In genomic region chr17:80159984-80160383, GRCh38 we compare ENCODE assay signal across 25 cellular contexts. TPM values are rescaled to one million over a fixed set of nuclear protein-coding genes. Genes with fewer than 3 reads are reported as not detected.
"Had no signal": no experiment of that assay in that cellular context is flagged by ENCODE, and none has a peak within 500 bp of the region (broad histone marks: within the 10 kb centered on the region; RNA-seq: fewer than 3 reads in every experiment).

No MANE protein-coding gene starts in this region.

- H3K27ac ChIP-seq: cardiac muscle cell, epithelial cell of prostate, heart right ventricle, lower lobe of right lung, ovary, prostate gland, right atrium auricular region, tibial artery had no signal

- H3K9me3 Mint-ChIP-seq: stimulated activated naive CD8-positive, alpha-beta T cell treated with anti-CD3 and anti-CD28 coated beads, Interleukin-15, Interleukin-2, amounts not matched to agents 100 ng/mL and 50 ng/mL, for 24 hours had no signal

- ATAC-seq: left lobe of liver; lower lobe of right lung; naive thymus-derived CD4-positive, alpha-beta T cell; T-helper 17 cell had no signal

- H3K27ac Mint-ChIP-seq: activated naive CD8-positive, alpha-beta T cell treated with anti-CD3 and anti-CD28 coated beads, Interleukin-2, amount 10 ng/mL, durations not matched to agents 7 days and 5 days; immature natural killer cell; stimulated activated naive CD8-positive, alpha-beta T cell treated with anti-CD3 and anti-CD28 coated beads, Interleukin-15, Interleukin-2, amounts not matched to agents 100 ng/mL and 50 ng/mL, for 24 hours; T-helper 17 cell had no signal

- DNase-seq: activated CD4-positive, alpha-beta T cell treated with anti-CD3 and anti-CD28 coated beads for 4 hours; activated CD4-positive, alpha-beta T cell treated with anti-CD3 and anti-CD28 coated beads, Interleukin-2, amount 50 U/mL, for 48 hours; activated CD4-positive, CD25-positive, alpha-beta regulatory T cell; activated CD8-positive, alpha-beta memory T cell treated with anti-CD3 and anti-CD28 coated beads, Interleukin-2, amount 50 U/mL, for 48 hours; activated naive CD4-positive, alpha-beta T cell treated with Interleukin-2 at 50 U/mL for 16 hours; activated naive CD8-positive, alpha-beta T cell treated with anti-CD3 and anti-CD28 coated beads, Interleukin-2, amount 10 ng/mL, durations not matched to agents 7 days and 5 days; activated T-cell treated with anti-CD3 and anti-CD28 coated beads, Interleukin-2, amount 50 U/mL, for 48 hours; heart right ventricle; immature natural killer cell; lower lobe of right lung; naive thymus-derived CD4-positive, alpha-beta T cell; ovary; stimulated activated CD4-positive, alpha-beta T cell treated with anti-CD3 and anti-CD28 coated beads, Interleukin-12 subunit alpha, Interleukin-12 subunit beta, amount 100 ng/mL, for 4 hours; stimulated activated CD4-positive, alpha-beta T cell treated with anti-CD3 and anti-CD28 coated beads, Interleukin-4, amount 100 ng/mL, for 4 hours; T-helper 17 cell; tibial artery had no signal

- H3K9me3 ChIP-seq: ovary, prostate gland, right atrium auricular region had no signal

- H3K4me1 Mint-ChIP-seq: immature natural killer cell had no signal

- H3K36me3 ChIP-seq: cardiac muscle cell, heart right ventricle, lower lobe of right lung, ovary, prostate gland, right atrium auricular region, tibial artery had no signal

- H3K4me3 ChIP-seq: cardiac muscle cell, heart right ventricle, lower lobe of right lung, ovary, prostate gland, right atrium auricular region, tibial artery had no signal

- H3K4me1 ChIP-seq: heart right ventricle, lower lobe of right lung, prostate gland, right atrium auricular region, tibial artery had no signal

- H3K4me3 Mint-ChIP-seq: activated naive CD8-positive, alpha-beta T cell treated with anti-CD3 and anti-CD28 coated beads, Interleukin-2, amount 10 ng/mL, durations not matched to agents 7 days and 5 days; naive thymus-derived CD4-positive, alpha-beta T cell; stimulated activated naive CD8-positive, alpha-beta T cell treated with anti-CD3 and anti-CD28 coated beads, Interleukin-15, Interleukin-2, amounts not matched to agents 100 ng/mL and 50 ng/mL, for 24 hours; T-helper 17 cell had no signal

- H3K27me3 ChIP-seq: cardiac muscle cell, ovary, right atrium auricular region had no signal

RNA-seq across cellular contexts. Expression of gene CARD14, which starts 9.8 kb away (rescaled TPM):
- total RNA-seq: activated CD8-positive, alpha-beta memory T cell treated with anti-CD3 and anti-CD28 coated beads for 36 hours; activated naive CD8-positive, alpha-beta T cell treated with anti-CD3 and anti-CD28 coated beads, Interleukin-2, amount 10 ng/mL, durations not matched to agents 7 days and 5 days; kidney epithelial cell; mesenteric fat pad; right atrium auricular region; T-helper 17 cell had no signal
- polyA plus RNA-seq: immature natural killer cell; naive thymus-derived CD4-positive, alpha-beta T cell had no signal
